Comparison of ENCODE assay signal across 17 cellular contexts in the genomic region with DNA sequence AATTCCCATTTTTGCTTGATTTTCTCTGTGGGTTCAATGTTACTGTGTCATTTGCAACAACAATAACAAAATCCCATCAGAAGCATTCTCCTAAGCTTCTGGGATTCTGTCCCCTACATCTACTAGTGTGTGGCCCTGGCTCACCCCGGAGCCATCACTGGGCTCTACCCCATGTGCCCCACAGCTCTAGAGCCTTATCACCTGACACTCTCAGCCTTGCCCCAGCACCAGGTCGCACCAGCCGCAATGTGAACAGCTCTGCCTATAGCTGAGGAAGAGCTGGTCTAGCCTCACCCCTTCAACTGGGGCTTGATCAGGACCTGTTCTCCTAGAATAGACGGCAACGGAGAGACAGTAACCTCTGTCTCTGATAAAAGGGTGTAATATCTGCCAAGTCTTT.
DNase-seq lines count a peak whose midpoint lies in the region; ATAC-seq, FAIRE-seq and TF ChIP-seq lines count a peak whose summit lies in the region.
"Had no signal": no experiment of that assay in that cellular context is flagged by ENCODE, and none has a peak within 500 bp of the region (broad histone marks: within the 10 kb centered on the region; RNA-seq: fewer than 3 reads in every experiment).

No MANE protein-coding gene starts in this region.

- H2BK15ac ChIP-seq in H9 (ENCODE audit: low read depth, low read length) (no peak overlapping the region), H1 (ENCODE audit: low read length) (no peak overlapping the region; the same call in 1 of the 2 replicates)

- no peak overlapping the region for H2BK120ac ChIP-seq in H9 (ENCODE audit: low read depth, low read length, poor library complexity, severe bottlenecking)
- H2BK120ac ChIP-seq in H1 (replicated peaks; ENCODE audit: low read depth, low read length): no peak overlapping the region

- H2BK12ac ChIP-seq in H9 (ENCODE audit: insufficient read length, low read depth, low read length): no peak overlapping the region
- peak overlapping the region; percentile 33; the same call in 1 of the 2 replicates for H2BK12ac ChIP-seq in H1 (ENCODE audit: low read depth, low read length)

- intact Hi-C loops in transverse colon (cut with DNase I; ENCODE audit: low total_unique reads): no loop called here

- TF ChIP-seq CTCF in H9 (conservative IDR thresholded peaks at IDR 0.05) (no peak), H1 (IDR thresholded peaks at IDR 0.05; ENCODE audit: control extremely low read depth in 1 of 3, insufficient read depth in 1 of 3, low read depth in 1 of 3, low read length in 3 of 3) (no peak), transverse colon (IDR thresholded peaks at IDR 0.05) (no peak)

- in situ Hi-C loops in transverse colon (cut with MboI; ENCODE audit: low pct_ligation_motif_present in 1 of 4, low pct_unique_long_range_greater_than_20kb in 1 of 4, low sequenced_read_pairs in 3 of 4): no loop called here

- CTCF ChIA-PET in H1 (lab: Charles Lee; ENCODE audit: partially characterized antibody): interaction anchor here (0.6 to 1.2 kb wide), 3 partner anchors 9 to 350 kb away, joined by 3 read pairs; no protein-coding TSS in a partner anchor

- no peak overlapping the region for H3K4me3 ChIP-seq in H1 (ENCODE audit: extremely low read depth in 1 of 4, insufficient read depth in 2 of 4, low read depth in 3 of 4, low read length in 4 of 4)
- H3K4me3 ChIP-seq in mucosa of stomach (ENCODE audit: low read length): no peak overlapping the region
- no peak overlapping the region for H3K4me3 ChIP-seq in transverse colon
- H3K4me3 ChIP-seq: K562 had no signal

- H3K4me1 ChIP-seq in H9 (ENCODE audit: insufficient read depth, low read length): no peaks in the 10 kb centered on the region
- H3K4me1 ChIP-seq in H1 (replicated peaks in 1 of 4; ENCODE audit: control insufficient read depth in 3 of 4, insufficient read depth in 4 of 4, low read length in 3 of 4): peaks cover 0 to 4% (median under 1%) of the 10 kb centered on the region in 4 experiments; a peak in 2 of 7 replicates
- H3K4me1 ChIP-seq in mucosa of stomach (ENCODE audit: control insufficient read depth, insufficient read depth, low read length): peaks cover 57% of the 10 kb centered on the region
- H3K4me1 ChIP-seq in transverse colon: peaks cover 3 to 62% (median 40%) of the 10 kb centered on the region in 4 donors
- H3K4me1 ChIP-seq: BE2C had no signal

- POLR2A ChIA-PET in H1 (lab: Charles Lee; ENCODE audit: partially characterized antibody): no interaction called here

- H2AK5ac ChIP-seq in H9 (ENCODE audit: insufficient read length, low read length) (no peak overlapping the region), H1 (ENCODE audit: low read depth, low read length) (no peak overlapping the region)

- peaks cover 27 to 30% of the 10 kb centered on the region in 2 experiments for H3K4me1 Mint-ChIP-seq in H9
- H3K4me1 Mint-ChIP-seq: CD8-positive, alpha-beta memory T cell had no signal

- peaks cover 0 to 3% of the 10 kb centered on the region in 2 experiments; a peak in 2 of 5 replicates for H3K9me3 Mint-ChIP-seq in H9
- H3K9me3 Mint-ChIP-seq: CD8-positive, alpha-beta memory T cell had no signal

- H3K23me2 ChIP-seq in H9 (ENCODE audit: insufficient read length, low read depth, low read length, poor library complexity, severe bottlenecking): no peaks in the 10 kb centered on the region
- no peaks in the 10 kb centered on the region; the same call in 1 of the 2 replicates for H3K23me2 ChIP-seq in H1 (ENCODE audit: low read depth, low read length)

- H3K9me3 ChIP-seq in H9 (ENCODE audit: control insufficient read depth, low read depth, low read length) (no peaks in the 10 kb centered on the region), H1 (ENCODE audit: insufficient read depth in 2 of 2, low read depth in 1 of 2, low read length in 1 of 2) (no peaks in the 10 kb centered on the region), mucosa of stomach (ENCODE audit: control insufficient read depth, low read length) (no peaks in the 10 kb centered on the region), transverse colon (no peaks in the 10 kb centered on the region)
- H3K9me3 ChIP-seq: BE2C had no signal

- H4K5ac ChIP-seq in H9 (ENCODE audit: insufficient read length, low read depth, low read length) (no peak overlapping the region), H1 (ENCODE audit: insufficient read length, low read depth, low read length) (no peak overlapping the region)

- no CpG with 5 or more reads among the region's 5 CpGs for WGBS in H9 (ENCODE audit: extremely low coverage, insufficient read length, low lambda C conversion rate)
- 94% methylated on average over 5 of the region's 5 CpGs; no CpG with 5 or more reads in 1 of the 2 experiments for WGBS in H1 (ENCODE audit: extremely low coverage in 1 of 2, insufficient coverage in 1 of 2, insufficient read length in 1 of 2, insufficient replicate concordance in 2 of 2, low coverage in 1 of 2, low lambda C conversion rate in 2 of 2, missing lambda C conversion rate in 1 of 2), 2 experiments
- WGBS in transverse colon (ENCODE audit: low coverage in 1 of 2), 2 donors: 52 to 60% methylated on average over 1 to 5 of the region's 5 CpGs

- H2BK20ac ChIP-seq in H9 (ENCODE audit: low read depth, low read length, poor library complexity, severe bottlenecking): no peak overlapping the region
- H2BK20ac ChIP-seq in H1 (ENCODE audit: low read length): no peak overlapping the region

- no peak for TF ChIP-seq RAD21 in H1 (IDR thresholded peaks at IDR 0.05 in 1 of 2, conservative IDR thresholded peaks at IDR 0.05 in 1 of 2; ENCODE audit: low read depth in 2 of 2, low read length in 2 of 2)

- 0 out of 2 replicates have a peak overlapping the region, but pooled peaks have one; percentile 51 for H3K14ac ChIP-seq in H9 (ENCODE audit: insufficient read depth, low read length)
- no peak overlapping the region for H3K14ac ChIP-seq in H1 (ENCODE audit: insufficient read length)

- H3K4me3 Mint-ChIP-seq in H9: no peak overlapping the region
- H3K4me3 Mint-ChIP-seq: CD8-positive, alpha-beta memory T cell had no signal

- H4K91ac ChIP-seq in H9 (ENCODE audit: insufficient read length, low read depth, low read length): no peak overlapping the region
- no peak overlapping the region for H4K91ac ChIP-seq in H1 (replicated peaks; ENCODE audit: insufficient read length, low read length)

- peaks cover 0 to 5% (median 0%) of the 10 kb centered on the region in 3 experiments; a peak in 2 of 7 replicates for H3K36me3 Mint-ChIP-seq in H9 (ENCODE audit: insufficient read depth in 1 of 3, low read depth in 3 of 3)
- H3K36me3 Mint-ChIP-seq: CD8-positive, alpha-beta memory T cell had no signal

- no peak overlapping the region for H3K4ac ChIP-seq in H9 (ENCODE audit: low read depth, low read length)
- peak overlapping the region; percentile 59 for H3K4ac ChIP-seq in H1 (replicated peaks; ENCODE audit: insufficient read length, low read depth, low read length)

- no peak for FAIRE-seq in H1 (lab: Jason Lieb, UNC)
- FAIRE-seq: K562, RCC 7860 had no signal

- H3K18ac ChIP-seq in H9 (ENCODE audit: insufficient read length, low read depth, low read length): no peak overlapping the region
- no peak overlapping the region for H3K18ac ChIP-seq in H1 (ENCODE audit: extremely low read depth, low read length)

- DNase-seq in H9: no peak
- no peak for DNase-seq in H1 (ENCODE audit: low read depth in 1 of 2, low spot score in 2 of 2)
- DNase-seq in transverse colon: peak; percentile 39
- DNase-seq in activated CD8-positive, alpha-beta memory T cell treated with anti-CD3 and anti-CD28 coated beads, Interleukin-2, amount 50 U/mL, for 4 hours: no peak
- DNase-seq: BE2C; CD8-positive, alpha-beta memory T cell; DMS 273 treated with DMSO at 0.1 percent for 48 hours; H7; NCI-H1436; NCI-H2029 treated with DMSO at 0.1 percent for 48 hours; NCI-H510A treated with DMSO at 0.1 percent for 48 hours; SIG-M5 had no signal

- H3K36me3 ChIP-seq in H1 (ENCODE audit: control insufficient read depth in 2 of 4, insufficient read depth in 4 of 4, low read length in 3 of 4) (no peaks in the 10 kb centered on the region), mucosa of stomach (ENCODE audit: control insufficient read depth, insufficient read depth, low read length) (no peaks in the 10 kb centered on the region), transverse colon (no peaks in the 10 kb centered on the region)
- H3K36me3 ChIP-seq: BE2C had no signal

- no peak overlapping the region for H3K4me2 ChIP-seq in H9 (ENCODE audit: insufficient read depth, insufficient read length, low read length)
- H3K4me2 ChIP-seq in H1 (ENCODE audit: insufficient read depth in 1 of 2, low read depth in 2 of 2, low read length in 2 of 2): no peak overlapping the region

- H3K27ac Mint-ChIP-seq in H9: peak overlapping the region in 1 of 3 experiments; percentile 22; a peak in 2 of 7 replicates
- H3K27ac Mint-ChIP-seq: CD8-positive, alpha-beta memory T cell had no signal

- H3T11ph ChIP-seq in H9 (ENCODE audit: low read length): no peak overlapping the region

- TF ChIP-seq EP300 in H1 (IDR thresholded peaks at IDR 0.05; ENCODE audit: borderline replicate concordance in 1 of 2, low read depth in 2 of 2, low read length in 2 of 2): no peak
- no peak for TF ChIP-seq EP300 in transverse colon (IDR thresholded peaks at IDR 0.05; ENCODE audit: low read depth)

- H3K56ac ChIP-seq in H9 (ENCODE audit: insufficient read length, low read depth, low read length) (no peak overlapping the region), H1 (replicated peaks; ENCODE audit: insufficient read length, low read depth, low read length) (no peak overlapping the region)

- H4K20me1 ChIP-seq in H9 (ENCODE audit: control insufficient read depth, insufficient read depth, insufficient read length) (no peaks in the 10 kb centered on the region), H1 (replicated peaks in 1 of 2; ENCODE audit: control insufficient read depth in 1 of 2, insufficient read depth in 2 of 2, low read length in 2 of 2) (no peaks in the 10 kb centered on the region)

- H3K79me2 ChIP-seq in H9 (ENCODE audit: insufficient read depth, low read length): peaks cover 2% of the 10 kb centered on the region
- no peaks in the 10 kb centered on the region; a peak in 1 of 4 replicates for H3K79me2 ChIP-seq in H1 (ENCODE audit: control insufficient read depth in 1 of 2, insufficient read depth in 2 of 2, low read length in 2 of 2)

- H2AFZ ChIP-seq in H9 (ENCODE audit: low read length) (no peak overlapping the region), H1 (ENCODE audit: low read length) (no peak overlapping the region)

- H3K27me3 Mint-ChIP-seq in H9 (ENCODE audit: low read depth): no peaks in the 10 kb centered on the region

- H3K79me1 ChIP-seq in H9 (ENCODE audit: insufficient read depth, low read depth, low read length, poor library complexity, severe bottlenecking) (no peaks in the 10 kb centered on the region), H1 (ENCODE audit: low read depth, low read length) (no peaks in the 10 kb centered on the region)

- TF ChIP-seq POLR2A in H1 (IDR thresholded peaks at IDR 0.05; ENCODE audit: control extremely low read depth in 1 of 2, low read depth in 2 of 2, low read length in 2 of 2) (no peak), transverse colon (IDR thresholded peaks at IDR 0.05) (no peak)

- no peak overlapping the region for H3K9ac ChIP-seq in H9 (ENCODE audit: extremely low read depth, insufficient read length, low read length)
- H3K9ac ChIP-seq in H1 (replicated peaks in 1 of 4; ENCODE audit: extremely low read depth in 1 of 4, low read depth in 3 of 4, low read length in 3 of 4): no peak overlapping the region
- H3K9ac ChIP-seq in mucosa of stomach (ENCODE audit: low read length): peak overlapping the region; percentile 8

- ATAC-seq in HG02981 (IDR thresholded peaks at IDR 0.05; ENCODE audit: unreplicated experiment): no peak
- ATAC-seq in HG02840 (IDR thresholded peaks at IDR 0.05; ENCODE audit: low FRiP score, unreplicated experiment): no peak
- ATAC-seq: K562 had no signal

- H3K23ac ChIP-seq in H9 (ENCODE audit: insufficient read length, low read depth, low read length): no peak overlapping the region
- no peak overlapping the region for H3K23ac ChIP-seq in H1 (ENCODE audit: insufficient read length)

- no peak overlapping the region for H3K27ac ChIP-seq in H9 (ENCODE audit: insufficient read length, low read depth, low read length)
- H3K27ac ChIP-seq in H1 (ENCODE audit: low read depth, low read length): no peak overlapping the region
- peak overlapping the region in 1 of 4 donors; percentile 70 for H3K27ac ChIP-seq in transverse colon

- H2BK5ac ChIP-seq in H9 (ENCODE audit: insufficient read length, low read length) (no peak overlapping the region), H1 (ENCODE audit: low read depth, low read length) (no peak overlapping the region)

- H4K8ac ChIP-seq in H9 (replicated peaks; ENCODE audit: insufficient read length, low read depth, low read length): no peak overlapping the region
- peak overlapping the region; percentile 71; the same call in 1 of the 2 replicates for H4K8ac ChIP-seq in H1 (ENCODE audit: extremely low read depth, insufficient read depth, low read length)

- H3K27me3 ChIP-seq in H9 (ENCODE audit: insufficient read depth, low read length) (no peaks in the 10 kb centered on the region), H1 (replicated peaks in 1 of 4; ENCODE audit: control insufficient read depth in 3 of 4, extremely low read depth in 1 of 4, insufficient read depth in 3 of 4, low read length in 3 of 4) (no peaks in the 10 kb centered on the region), mucosa of stomach (ENCODE audit: control insufficient read depth, insufficient read depth, low read length) (no peaks in the 10 kb centered on the region), transverse colon (no peaks in the 10 kb centered on the region)
- H3K27me3 ChIP-seq: BE2C had no signal
